In genomic region chr22:27057717-27058116, GRCh38 we compare ENCODE assay signal across 15 cellular contexts.
"Had no signal": no experiment of that assay in that cellular context is flagged by ENCODE, and none has a peak within 500 bp of the region (broad histone marks: within the 10 kb centered on the region; RNA-seq: fewer than 3 reads in every experiment).

No MANE protein-coding gene starts in this region.

- H3K27ac ChIP-seq: foreskin keratinocyte, parathyroid adenoma, prostate gland, right lobe of liver, tibial artery, upper lobe of left lung, uterus had no signal

- H3K9me3 ChIP-seq: prostate gland, right lobe of liver, tibial artery, upper lobe of left lung, uterus had no signal

- DNase-seq: dermis blood vessel endothelial cell; foreskin keratinocyte; head of caudate nucleus; hippocampal formation; mammary epithelial cell; naive thymus-derived CD4-positive, alpha-beta T cell; nephron progenitor cell; right lobe of liver; stimulated activated CD4-positive, alpha-beta T cell treated with anti-CD3 and anti-CD28 coated beads, Interleukin-4, amount 100 ng/mL, for 1 hour; tibial artery; upper lobe of left lung; uterus had no signal

- H3K36me3 ChIP-seq: prostate gland, right lobe of liver, tibial artery, upper lobe of left lung, uterus had no signal

- H3K4me1 ChIP-seq: foreskin keratinocyte, parathyroid adenoma, prostate gland, right lobe of liver, tibial artery, upper lobe of left lung, uterus had no signal

- ATAC-seq: foreskin keratinocyte; naive thymus-derived CD4-positive, alpha-beta T cell; stimulated activated memory B cell treated with anti-CD40 and anti-IgM and Interleukin-4, amounts not matched to agents 10 μg/mL and 1 μg/mL and 100 μg/mL, for 72 hours had no signal

- H3K4me3 ChIP-seq: prostate gland, right lobe of liver, tibial artery, upper lobe of left lung, uterus had no signal
